ENCODE assay signal across 7 cellular contexts in genomic region chr14:99603471-99603933, GRCh38. TPM values are rescaled to one million over a fixed set of nuclear protein-coding genes. Genes with fewer than 3 reads are reported as not detected.
DNase-seq lines count a peak whose midpoint lies in the region; ATAC-seq and TF ChIP-seq lines count a peak whose summit lies in the region.

No MANE protein-coding gene starts in this region.

- peak overlapping the region; percentile 73 for H3K4me2 ChIP-seq in parathyroid adenoma (ENCODE audit: low read length)

- no peaks in the 10 kb centered on the region for H3K9me3 ChIP-seq in parathyroid adenoma (ENCODE audit: control insufficient read depth, low read length)

- peak overlapping the region; percentile 65 for H3K4me3 ChIP-seq in epithelial cell of esophagus (ENCODE audit: low read length)
- peak overlapping the region; percentile 50 for H3K4me3 ChIP-seq in parathyroid adenoma (ENCODE audit: low read depth, low read length)

- peak; percentile 4 for ATAC-seq in GM19328 (IDR thresholded peaks at IDR 0.05; ENCODE audit: unreplicated experiment)

- peak; percentile 23 for DNase-seq in LoVo (ENCODE audit: low spot score)
- peak; percentile 51 for DNase-seq in activated CD4-positive, alpha-beta memory T cell treated with anti-CD3 and anti-CD28 coated beads, Interleukin-2, amount 10 ng/mL, durations not matched to agents 7 days and 5 days
- peak; percentile 54 for DNase-seq in epithelial cell of esophagus (ENCODE audit: low read depth)
- no peak for DNase-seq in ureter (ENCODE audit: low spot score)
- no peak for DNase-seq in middle frontal gyrus (ENCODE audit: extremely low spot score, low spot score)

- CTCF ChIA-PET in activated CD4-positive, alpha-beta memory T cell treated with anti-CD3 and anti-CD28 coated beads, Interleukin-2, amount 10 ng/mL, durations not matched to agents 7 days and 5 days (lab: Charles Lee), result interaction anchor here (0.7 to 1.1 kb wide), 2 partner anchors 8 to 25 kb away, joined by 4 read pairs; no protein-coding TSS in a partner anchor

- H3K36me3 ChIP-seq in parathyroid adenoma (ENCODE audit: control insufficient read depth, insufficient read depth, low read length), result no peaks in the 10 kb centered on the region

- peak overlapping the region; percentile 77 for H2AFZ ChIP-seq in parathyroid adenoma

- H3K4me1 ChIP-seq in parathyroid adenoma, result peaks cover 28% of the 10 kb centered on the region

- peaks cover 29% of the 10 kb centered on the region for H3K79me2 ChIP-seq in parathyroid adenoma

- no peaks in the 10 kb centered on the region for H3K9me3 Mint-ChIP-seq in activated CD4-positive, alpha-beta memory T cell treated with anti-CD3 and anti-CD28 coated beads, Interleukin-2, amount 10 ng/mL, durations not matched to agents 7 days and 5 days

- no peak overlapping the region for H3K27ac Mint-ChIP-seq in activated CD4-positive, alpha-beta memory T cell treated with anti-CD3 and anti-CD28 coated beads, Interleukin-2, amount 10 ng/mL, durations not matched to agents 7 days and 5 days

- peak overlapping the region; percentile 49 for H3K4me3 Mint-ChIP-seq in activated CD4-positive, alpha-beta memory T cell treated with anti-CD3 and anti-CD28 coated beads, Interleukin-2, amount 10 ng/mL, durations not matched to agents 7 days and 5 days

- POLR2A ChIA-PET in activated CD4-positive, alpha-beta memory T cell treated with anti-CD3 and anti-CD28 coated beads, Interleukin-2, amount 10 ng/mL, durations not matched to agents 7 days and 5 days (lab: Charles Lee), result interaction anchor here (0.8 to 3.7 kb wide), 7 partner anchors 9 to 123 kb away, joined by 3 to 52 read pairs (median 5); partner anchors contain the start of genes CCNK, CYP46A1 and SETD3

- H3K27me3 ChIP-seq in parathyroid adenoma (ENCODE audit: control insufficient read depth, insufficient read depth, low read length), result no peaks in the 10 kb centered on the region

- H3K4me1 Mint-ChIP-seq in activated CD4-positive, alpha-beta memory T cell treated with anti-CD3 and anti-CD28 coated beads, Interleukin-2, amount 10 ng/mL, durations not matched to agents 7 days and 5 days, result peaks cover 25% of the 10 kb centered on the region

- no peak for TF ChIP-seq CTCF in epithelial cell of esophagus (IDR thresholded peaks at IDR 0.05; ENCODE audit: insufficient read depth, low read depth, low read length, missing control alignments)
- no peak for TF ChIP-seq CTCF in parathyroid adenoma (IDR thresholded peaks at IDR 0.05)

- peaks cover 5% of the 10 kb centered on the region for H3K27me3 Mint-ChIP-seq in activated CD4-positive, alpha-beta memory T cell treated with anti-CD3 and anti-CD28 coated beads, Interleukin-2, amount 10 ng/mL, durations not matched to agents 7 days and 5 days

- H3K27ac ChIP-seq in parathyroid adenoma, result no peak overlapping the region

- H3K9ac ChIP-seq in parathyroid adenoma, result no peak overlapping the region

- H3K36me3 Mint-ChIP-seq in activated CD4-positive, alpha-beta memory T cell treated with anti-CD3 and anti-CD28 coated beads, Interleukin-2, amount 10 ng/mL, durations not matched to agents 7 days and 5 days (ENCODE audit: low read depth), result no peaks in the 10 kb centered on the region

RNA-seq across cellular contexts. Expression of gene CCDC85C, which starts 0.5 kb away (rescaled TPM):
- 10 to 100 TPM; 10.2 to 11.7 TPM for total RNA-seq in activated CD4-positive, alpha-beta memory T cell treated with anti-CD3 and anti-CD28 coated beads, Interleukin-2, amount 10 ng/mL, durations not matched to agents 7 days and 5 days
- total RNA-seq in ureter, result 30.1 TPM

RNA-seq across cellular contexts. Expression of gene HHIPL1, which starts 41.4 kb away (rescaled TPM):
- total RNA-seq in activated CD4-positive, alpha-beta memory T cell treated with anti-CD3 and anti-CD28 coated beads, Interleukin-2, amount 10 ng/mL, durations not matched to agents 7 days and 5 days, result under 1 TPM; 0.08 to 0.10 TPM
- total RNA-seq in ureter, result 2.4 TPM

Comparison
In these comparisons a context has a peak if more than half of its experiments do, and no peak if none do; other contexts are left out.
1. DNase-seq: peak in LoVo (single experiment), activated CD4-positive, alpha-beta memory T cell treated with anti-CD3 and anti-CD28 coated beads, Interleukin-2, amount 10 ng/mL, durations not matched to agents 7 days and 5 days (single experiment) and epithelial cell of esophagus (single experiment); none in ureter (single experiment) and middle frontal gyrus (single experiment).